11 cellular contexts compared by ENCODE assay signal in the genomic region with DNA sequence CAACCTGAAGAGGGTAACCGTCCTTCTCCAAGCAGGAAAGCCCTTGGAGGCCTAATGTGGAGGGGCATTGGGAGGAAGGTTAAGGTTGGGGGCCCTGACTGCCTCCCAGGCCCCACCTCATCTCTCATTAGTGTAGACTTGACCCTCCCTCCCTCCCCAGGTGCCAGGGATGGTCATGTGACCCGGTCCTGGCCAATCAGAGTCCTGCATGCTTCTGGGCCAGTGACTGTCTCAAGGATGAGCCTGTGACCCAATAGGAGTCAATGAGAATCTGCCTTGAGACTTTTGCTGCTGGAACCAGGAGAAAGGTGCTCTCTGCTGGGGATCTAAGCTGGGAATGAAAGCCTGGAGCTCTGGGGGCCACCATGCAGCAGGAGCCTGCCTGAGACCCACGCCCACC.
A peak's percentile ranks its signal among the peaks of the same experiment; 100 is the strongest.
DNase-seq lines count a peak whose midpoint lies in the region; ATAC-seq, FAIRE-seq and TF ChIP-seq lines count a peak whose summit lies in the region.
"Had no signal": no experiment of that assay in that cellular context is flagged by ENCODE, and none has a peak within 500 bp of the region (broad histone marks: within the 10 kb centered on the region; RNA-seq: fewer than 3 reads in every experiment).

No MANE protein-coding gene starts in this region.

- POLR2A ChIA-PET in activated CD4-positive, alpha-beta memory T cell treated with anti-CD3 and anti-CD28 coated beads for 36 hours (lab: Charles Lee), result no interaction called here

- no peak for TF ChIP-seq CTCF in D721Med (IDR thresholded peaks at IDR 0.05; ENCODE audit: insufficient read depth, missing control alignments)
- no peak for TF ChIP-seq CTCF in adrenal gland (IDR thresholded peaks at IDR 0.05)

- peak; percentile 64 for FAIRE-seq in GM12892 (lab: Jason Lieb, UNC)
- no peak for FAIRE-seq in D721Med (lab: Jason Lieb, UNC)

- ATAC-seq in HG03521 (IDR thresholded peaks at IDR 0.05; ENCODE audit: unreplicated experiment), result no peak
- ATAC-seq: natural killer cell had no signal

- H3K4me1 Mint-ChIP-seq in activated CD4-positive, alpha-beta memory T cell treated with anti-CD3 and anti-CD28 coated beads for 36 hours (ENCODE audit: low read depth), result peaks cover 55% of the 10 kb centered on the region

- H3K4me3 ChIP-seq in adrenal gland, result no peak overlapping the region

- H3K4me3 Mint-ChIP-seq in activated CD4-positive, alpha-beta memory T cell treated with anti-CD3 and anti-CD28 coated beads for 36 hours, result no peak overlapping the region
- H3K4me3 Mint-ChIP-seq: natural killer cell had no signal

- H3K27me3 ChIP-seq in adrenal gland, result no peaks in the 10 kb centered on the region

- TF ChIP-seq POLR2A in GM12892 (IDR thresholded peaks at IDR 0.05; ENCODE audit: low read depth, low read length), result no peak
- TF ChIP-seq POLR2A in adrenal gland (IDR thresholded peaks at IDR 0.05), result no peak

- H3K27ac ChIP-seq in adrenal gland, result peak overlapping the region in 2 of 5 donors; percentile 78 to 79

- intact Hi-C loops in activated CD4-positive, alpha-beta memory T cell treated with anti-CD3 and anti-CD28 coated beads for 36 hours (cut with micrococcal nuclease), result no loop called here
- intact Hi-C loops in adrenal gland (cut with DNase I), result no loop called here

- peaks cover 7% of the 10 kb centered on the region for H3K36me3 Mint-ChIP-seq in activated CD4-positive, alpha-beta memory T cell treated with anti-CD3 and anti-CD28 coated beads for 36 hours
- H3K36me3 Mint-ChIP-seq: natural killer cell had no signal

- peaks cover 0 to 24% of the 10 kb centered on the region in 2 donors for H3K36me3 ChIP-seq in adrenal gland (replicated peaks in 1 of 2)

- CTCF ChIA-PET in activated CD4-positive, alpha-beta memory T cell treated with anti-CD3 and anti-CD28 coated beads for 36 hours (lab: Charles Lee), result no interaction called here

- 39 to 100% (median 76%) methylated on average over 2 to 3 of the region's 3 CpGs for WGBS in adrenal gland, 4 donors

- H3K4me1 ChIP-seq in adrenal gland (replicated peaks in 1 of 2), result peaks cover 19 to 36% of the 10 kb centered on the region in 2 donors

- H3K9me3 Mint-ChIP-seq in activated CD4-positive, alpha-beta memory T cell treated with anti-CD3 and anti-CD28 coated beads for 36 hours, result no peaks in the 10 kb centered on the region
- H3K9me3 Mint-ChIP-seq: natural killer cell had no signal

- DNase-seq in AG08395 (ENCODE audit: low spot score), result peak; percentile 58
- DNase-seq in GM12892 (ENCODE audit: insufficient read length), result no peak
- peak; percentile 46 for DNase-seq in activated CD4-positive, alpha-beta memory T cell treated with anti-CD3 and anti-CD28 coated beads for 36 hours
- DNase-seq in iPS-NIHi11 (ENCODE audit: low spot score), result peak; percentile 65
- DNase-seq in D721Med (ENCODE audit: insufficient read length, low spot score), result no peak
- no peak for DNase-seq in midbrain (lab: John Stamatoyannopoulos, UW)
- no peak for DNase-seq in adrenal gland
- DNase-seq: DND-41, natural killer cell, NCI-H2029 treated with DMSO at 0.1 percent for 48 hours had no signal

- H3K9me3 ChIP-seq in adrenal gland (replicated peaks in 1 of 3), result no peaks in the 10 kb centered on the region

- no peaks in the 10 kb centered on the region for H3K27me3 Mint-ChIP-seq in activated CD4-positive, alpha-beta memory T cell treated with anti-CD3 and anti-CD28 coated beads for 36 hours

- H3K27ac Mint-ChIP-seq in activated CD4-positive, alpha-beta memory T cell treated with anti-CD3 and anti-CD28 coated beads for 36 hours, result no peak overlapping the region
- H3K27ac Mint-ChIP-seq: natural killer cell had no signal

Comparison
In these comparisons a context has a peak if more than half of its experiments do, and no peak if none do; other contexts are left out.
1. DNase-seq: peak in AG08395 (single experiment), activated CD4-positive, alpha-beta memory T cell treated with anti-CD3 and anti-CD28 coated beads for 36 hours (single experiment) and iPS-NIHi11 (single experiment); none in GM12892 (single experiment), D721Med (single experiment), midbrain (single experiment) and adrenal gland (0 of 7).